27 cellular contexts compared by ENCODE assay signal in genomic region chr2:43778233-43778632, GRCh38.
"Had no signal": no experiment of that assay in that cellular context is flagged by ENCODE, and none has a peak within 500 bp of the region (broad histone marks: within the 10 kb centered on the region; RNA-seq: fewer than 3 reads in every experiment).

No MANE protein-coding gene starts in this region.

- H3K27ac Mint-ChIP-seq: effector memory CD8-positive, alpha-beta T cell; mesothelial cell of epicardium; natural killer cell treated with Interleukin-12 subunit alpha and Interleukin-12 subunit beta and Interleukin-15 and Interleukin-18, amount 100 ng/mL, for 72 hours; stimulated activated effector memory CD8-positive, alpha-beta T cell treated with anti-CD3 and anti-CD28 coated beads, Interleukin-12 subunit alpha, Interleukin-12 subunit beta, amount 100 ng/mL, for 72 hours had no signal

- H3K27me3 Mint-ChIP-seq: effector memory CD8-positive, alpha-beta T cell; naive B cell had no signal

- H3K4me3 Mint-ChIP-seq: effector memory CD8-positive, alpha-beta T cell; mesothelial cell of epicardium; natural killer cell treated with Interleukin-12 subunit alpha and Interleukin-12 subunit beta and Interleukin-15 and Interleukin-18, amount 100 ng/mL, for 72 hours; neural crest cell; stimulated activated effector memory CD8-positive, alpha-beta T cell treated with anti-CD3 and anti-CD28 coated beads, Interleukin-12 subunit alpha, Interleukin-12 subunit beta, amount 100 ng/mL, for 72 hours had no signal

- H3K36me3 Mint-ChIP-seq: natural killer cell treated with Interleukin-12 subunit alpha and Interleukin-12 subunit beta and Interleukin-15 and Interleukin-18, amount 100 ng/mL, for 72 hours; stimulated activated effector memory CD8-positive, alpha-beta T cell treated with anti-CD3 and anti-CD28 coated beads, Interleukin-12 subunit alpha, Interleukin-12 subunit beta, amount 100 ng/mL, for 72 hours had no signal

- H3K27me3 ChIP-seq: esophagus squamous epithelium, gastrocnemius medialis, left lung, neutrophil, sigmoid colon, stomach, testis, tibial artery, upper lobe of left lung had no signal

- ATAC-seq: effector memory CD8-positive, alpha-beta T cell; gastrocnemius medialis; left cardiac atrium; left lung; mucosa of descending colon; natural killer cell treated with Interleukin-12 subunit alpha and Interleukin-12 subunit beta and Interleukin-15 and Interleukin-18, amount 100 ng/mL, for 72 hours; psoas muscle; right cardiac atrium; stimulated activated effector memory CD8-positive, alpha-beta T cell treated with anti-CD3 and anti-CD28 coated beads, Interleukin-12 subunit alpha, Interleukin-12 subunit beta, amount 100 ng/mL, for 72 hours had no signal

- H3K27ac ChIP-seq: esophagus squamous epithelium, gastrocnemius medialis, left lung, neutrophil, psoas muscle, sigmoid colon, stomach, testis, tibial artery, upper lobe of left lung had no signal

- H3K4me3 ChIP-seq: esophagus squamous epithelium, gastrocnemius medialis, left lung, mucosa of descending colon, psoas muscle, sigmoid colon, stomach, testis, tibial artery, upper lobe of left lung had no signal

- H3K36me3 ChIP-seq: neutrophil had no signal

- H3K9me3 Mint-ChIP-seq: effector memory CD8-positive, alpha-beta T cell; mesothelial cell of epicardium; naive B cell; natural killer cell treated with Interleukin-12 subunit alpha and Interleukin-12 subunit beta and Interleukin-15 and Interleukin-18, amount 100 ng/mL, for 72 hours; neural crest cell; stimulated activated effector memory CD8-positive, alpha-beta T cell treated with anti-CD3 and anti-CD28 coated beads, Interleukin-12 subunit alpha, Interleukin-12 subunit beta, amount 100 ng/mL, for 72 hours had no signal

- H3K9me3 ChIP-seq: esophagus squamous epithelium, gastrocnemius medialis, left lung, mucosa of descending colon, neutrophil, psoas muscle, sigmoid colon, stomach, testis, tibial artery, upper lobe of left lung had no signal

- DNase-seq: cortex of kidney; effector memory CD8-positive, alpha-beta T cell; erythroblast; esophagus squamous epithelium; foreskin fibroblast; gastrocnemius medialis; head of caudate nucleus; left cardiac atrium; mesenchymal stem cell; mucosa of descending colon; naive B cell; psoas muscle; right cardiac atrium; sigmoid colon; stimulated activated CD4-positive, alpha-beta T cell treated with anti-CD3 and anti-CD28 coated beads, Interleukin-2, amount 100 ng/mL, for 24 hours; stimulated activated CD4-positive, alpha-beta T cell treated with anti-CD3 and anti-CD28 coated beads, Interleukin-4, amount 100 ng/mL, for 24 hours; stimulated activated naive CD4-positive, alpha-beta T cell treated with Interleukin-2 at 50 U/mL for 16 hours; stomach; testis; tibial artery had no signal
